ENCODE assay signal across 28 cellular contexts in genomic region chr15:92033723-92034122, GRCh38.
DNase-seq lines count a peak whose midpoint lies in the region; ATAC-seq, FAIRE-seq and TF ChIP-seq lines count a peak whose summit lies in the region.
"Had no signal": no experiment of that assay in that cellular context is flagged by ENCODE, and none has a peak within 500 bp of the region (broad histone marks: within the 10 kb centered on the region; RNA-seq: fewer than 3 reads in every experiment).

No MANE protein-coding gene starts in this region.

- H3K9me3 Mint-ChIP-seq in GM23338: peaks cover 8% of the 10 kb centered on the region
- no peaks in the 10 kb centered on the region for H3K9me3 Mint-ChIP-seq in type B pancreatic cell
- H3K9me3 Mint-ChIP-seq: activated CD4-positive, alpha-beta memory T cell treated with anti-CD3 and anti-CD28 coated beads, Interleukin-2, amount 10 ng/mL, durations not matched to agents 7 days and 5 days; natural killer cell had no signal

- no peak for TF ChIP-seq CTCF in GM23338 (conservative IDR thresholded peaks at IDR 0.05; ENCODE audit: low read depth in 2 of 2)
- TF ChIP-seq CTCF in H1 (IDR thresholded peaks at IDR 0.05; ENCODE audit: control extremely low read depth in 1 of 3, insufficient read depth in 1 of 3, low read depth in 1 of 3, low read length in 3 of 3): no peak
- TF ChIP-seq CTCF in type B pancreatic cell (conservative IDR thresholded peaks at IDR 0.05): no peak

- H4K20me1 ChIP-seq in GM23338 (replicated peaks; ENCODE audit: insufficient read depth) (no peaks in the 10 kb centered on the region), H1 (replicated peaks in 1 of 2; ENCODE audit: control insufficient read depth in 1 of 2, insufficient read depth in 2 of 2, low read length in 2 of 2) (peaks cover 0 to 2% of the 10 kb centered on the region in 2 experiments)

- peaks cover 6% of the 10 kb centered on the region for H3K36me3 Mint-ChIP-seq in GM23338 (ENCODE audit: low read depth)
- H3K36me3 Mint-ChIP-seq in type B pancreatic cell: no peaks in the 10 kb centered on the region
- H3K36me3 Mint-ChIP-seq: natural killer cell; stimulated activated memory B cell treated with anti-CD40 and anti-IgM and Interleukin-4, amounts not matched to agents 10 μg/mL and 1 μg/mL and 100 μg/mL, for 72 hours had no signal

- TF ChIP-seq POLR2A in H1 (IDR thresholded peaks at IDR 0.05; ENCODE audit: control extremely low read depth in 1 of 2, low read depth in 2 of 2, low read length in 2 of 2): no peak

- peak overlapping the region; percentile 13; the same call in 1 of the 2 replicates for H2AK5ac ChIP-seq in H1 (ENCODE audit: low read depth, low read length)

- peaks cover 16% of the 10 kb centered on the region for H3K4me1 Mint-ChIP-seq in GM23338
- H3K4me1 Mint-ChIP-seq in type B pancreatic cell (ENCODE audit: unreplicated experiment): peaks cover 16% of the 10 kb centered on the region
- H3K4me1 Mint-ChIP-seq: stimulated activated memory B cell treated with anti-CD40 and anti-IgM and Interleukin-4, amounts not matched to agents 10 μg/mL and 1 μg/mL and 100 μg/mL, for 72 hours had no signal

- no peak overlapping the region for H4K5ac ChIP-seq in H1 (ENCODE audit: insufficient read length, low read depth, low read length)

- peaks cover 11% of the 10 kb centered on the region; the same call in 1 of the 2 replicates for H3K79me2 ChIP-seq in GM23338 (replicated peaks; ENCODE audit: insufficient read depth)
- H3K79me2 ChIP-seq in H1 (ENCODE audit: control insufficient read depth in 1 of 2, insufficient read depth in 2 of 2, low read length in 2 of 2): no peaks in the 10 kb centered on the region; a peak in 1 of 4 replicates

- H3K27me3 ChIP-seq in GM23338 (ENCODE audit: insufficient read depth) (no peaks in the 10 kb centered on the region), H1 (replicated peaks in 1 of 4; ENCODE audit: control insufficient read depth in 3 of 4, extremely low read depth in 1 of 4, insufficient read depth in 3 of 4, low read length in 3 of 4) (no peaks in the 10 kb centered on the region), right cardiac atrium (ENCODE audit: control insufficient read depth, insufficient read depth) (no peaks in the 10 kb centered on the region)

- no peak overlapping the region for H2BK12ac ChIP-seq in H1 (ENCODE audit: low read depth, low read length)

- no peak overlapping the region for H2BK20ac ChIP-seq in H1 (ENCODE audit: low read length)

- H3K14ac ChIP-seq in H1 (ENCODE audit: insufficient read length): no peak overlapping the region

- WGBS in H1 (ENCODE audit: extremely low coverage in 1 of 2, insufficient coverage in 1 of 2, insufficient read length in 1 of 2, insufficient replicate concordance in 2 of 2, low coverage in 1 of 2, low lambda C conversion rate in 2 of 2, missing lambda C conversion rate in 1 of 2), 2 experiments: 89% methylated on average over 6 of the region's 8 CpGs; no CpG with 5 or more reads in 1 of the 2 experiments
- WGBS in right cardiac atrium: 47% methylated on average over 8 of the region's 8 CpGs

- no peak overlapping the region for H2BK120ac ChIP-seq in H1 (replicated peaks; ENCODE audit: low read depth, low read length)

- CTCF ChIA-PET in H1 (lab: Charles Lee; ENCODE audit: partially characterized antibody): interaction anchor here (0.5 to 1.3 kb wide), 2 partner anchors 18 to 132 kb away, joined by 3 to 4 read pairs; no protein-coding TSS in a partner anchor

- H3K4ac ChIP-seq in H1 (replicated peaks; ENCODE audit: insufficient read length, low read depth, low read length): no peak overlapping the region

- no peak overlapping the region for H4K91ac ChIP-seq in H1 (replicated peaks; ENCODE audit: insufficient read length, low read length)

- no peaks in the 10 kb centered on the region for H3K9me3 ChIP-seq in H1 (ENCODE audit: insufficient read depth in 2 of 2, low read depth in 1 of 2, low read length in 1 of 2)
- H3K9me3 ChIP-seq in right cardiac atrium (ENCODE audit: control insufficient read depth, low read length): no peaks in the 10 kb centered on the region
- H3K9me3 ChIP-seq: mucosa of descending colon had no signal

- intact Hi-C loops in right cardiac atrium (cut with DNase I): loop anchor here in 1 of 4 donors (5.0 kb wide), 1 partner anchor 34 kb away; no protein-coding TSS in a partner anchor

- peaks cover 21% of the 10 kb centered on the region for H3K4me1 ChIP-seq in GM23338 (ENCODE audit: insufficient read depth)
- H3K4me1 ChIP-seq in H1 (replicated peaks in 1 of 4; ENCODE audit: control insufficient read depth in 3 of 4, insufficient read depth in 4 of 4, low read length in 3 of 4): peaks cover 2 to 10% (median 9%) of the 10 kb centered on the region in 4 experiments; a peak in 5 of 7 replicates
- peaks cover 14% of the 10 kb centered on the region for H3K4me1 ChIP-seq in right cardiac atrium (ENCODE audit: control insufficient read depth, insufficient read depth, low read length)

- ATAC-seq in GM23338 (no peak), right cardiac atrium (peak; percentile 52 to 64)
- ATAC-seq: mucosa of descending colon, natural killer cell, PC-3 had no signal

- H3K27me3 Mint-ChIP-seq in GM23338 (ENCODE audit: insufficient read depth, low read depth, poor library complexity) (peaks cover 6% of the 10 kb centered on the region), type B pancreatic cell (peaks cover 3% of the 10 kb centered on the region)
- H3K27me3 Mint-ChIP-seq: activated CD4-positive, alpha-beta memory T cell treated with anti-CD3 and anti-CD28 coated beads, Interleukin-2, amount 10 ng/mL, durations not matched to agents 7 days and 5 days; activated naive CD4-positive, alpha-beta T cell treated with anti-CD3 and anti-CD28 coated beads, Interleukin-2, amount 10 ng/mL, durations not matched to agents 7 days and 5 days had no signal

- DNase-seq in GM23338 (ENCODE audit: low spot score) (no peak), H1 (ENCODE audit: low read depth in 1 of 2, low spot score in 2 of 2) (no peak), right cardiac atrium (peak in 1 of 3 donors; percentile 65), type B pancreatic cell (ENCODE audit: extremely low spot score, unreplicated experiment) (no peak), DMS 273 (lab: John Stamatoyannopoulos, UW; ENCODE audit: unreplicated experiment) (no peak), MV-4-11 (lab: John Stamatoyannopoulos, UW) (no peak), COLO668 (lab: John Stamatoyannopoulos, UW; ENCODE audit: unreplicated experiment) (no peak)
- DNase-seq: ACHN; activated CD4-positive, alpha-beta memory T cell treated with anti-CD3 and anti-CD28 coated beads, Interleukin-2, amount 10 ng/mL, durations not matched to agents 7 days and 5 days; activated CD4-positive, alpha-beta T cell treated with anti-CD3 and anti-CD28 coated beads for 1 hour; activated CD8-positive, alpha-beta memory T cell treated with anti-CD3 and anti-CD28 coated beads, Interleukin-2, amount 50 U/mL, for 48 hours; activated naive CD4-positive, alpha-beta T cell treated with anti-CD3 and anti-CD28 coated beads, Interleukin-2, amount 10 ng/mL, durations not matched to agents 7 days and 5 days; DMS153; HCEC 1CT; KG1; mucosa of descending colon; natural killer cell; NCI-H1417; NCI-H2081; NCI-H2227 treated with DMSO at 0.1 percent for 48 hours; NCI-H526; PC-3; substantia nigra had no signal

- H3K27ac Mint-ChIP-seq in GM23338 (peak overlapping the region; percentile 0; the same call in 1 of the 2 replicates), type B pancreatic cell (peak overlapping the region; percentile 5)
- H3K27ac Mint-ChIP-seq: activated CD4-positive, alpha-beta memory T cell treated with anti-CD3 and anti-CD28 coated beads, Interleukin-2, amount 10 ng/mL, durations not matched to agents 7 days and 5 days; activated naive CD4-positive, alpha-beta T cell treated with anti-CD3 and anti-CD28 coated beads, Interleukin-2, amount 10 ng/mL, durations not matched to agents 7 days and 5 days; stimulated activated memory B cell treated with anti-CD40 and anti-IgM and Interleukin-4, amounts not matched to agents 10 μg/mL and 1 μg/mL and 100 μg/mL, for 72 hours had no signal

- H3K36me3 ChIP-seq in GM23338 (ENCODE audit: insufficient read depth) (no peaks in the 10 kb centered on the region), H1 (ENCODE audit: control insufficient read depth in 2 of 4, insufficient read depth in 4 of 4, low read length in 3 of 4) (no peaks in the 10 kb centered on the region)

- H3K9me2 ChIP-seq in GM23338 (ENCODE audit: insufficient read depth): peaks cover 4% of the 10 kb centered on the region

- H2AFZ ChIP-seq in GM23338 (no peak overlapping the region), H1 (ENCODE audit: low read length) (no peak overlapping the region)

- H3K27ac ChIP-seq in GM23338 (ENCODE audit: low read depth) (no peak overlapping the region), H1 (ENCODE audit: low read depth, low read length) (no peak overlapping the region), right cardiac atrium (ENCODE audit: low read length) (no peak overlapping the region)
- H3K27ac ChIP-seq: HL-60 had no signal

- H2BK5ac ChIP-seq in H1 (ENCODE audit: low read depth, low read length): no peak overlapping the region

- no peak overlapping the region for H3K9ac ChIP-seq in H1 (replicated peaks in 1 of 4; ENCODE audit: extremely low read depth in 1 of 4, low read depth in 3 of 4, low read length in 3 of 4)

- no peak overlapping the region; the same call in 1 of the 2 replicates for H3K18ac ChIP-seq in H1 (ENCODE audit: extremely low read depth, low read length)

- H2BK15ac ChIP-seq in H1 (ENCODE audit: low read length): 0 out of 2 replicates have a peak overlapping the region, but pooled peaks have one; percentile 29

- no peak overlapping the region; the same call in 1 of the 2 replicates for H4K8ac ChIP-seq in H1 (ENCODE audit: extremely low read depth, insufficient read depth, low read length)

- no peak overlapping the region for H3K23ac ChIP-seq in H1 (ENCODE audit: insufficient read length)

- POLR2A ChIA-PET in H1 (lab: Charles Lee; ENCODE audit: partially characterized antibody): no interaction called here

- peaks cover 2% of the 10 kb centered on the region; the same call in 1 of the 2 replicates for H3K23me2 ChIP-seq in H1 (ENCODE audit: low read depth, low read length)

- H3K56ac ChIP-seq in H1 (replicated peaks; ENCODE audit: insufficient read length, low read depth, low read length): no peak overlapping the region

- no peak overlapping the region for H3K4me3 Mint-ChIP-seq in GM23338
- no peak overlapping the region for H3K4me3 Mint-ChIP-seq in type B pancreatic cell
- H3K4me3 Mint-ChIP-seq: activated CD4-positive, alpha-beta memory T cell treated with anti-CD3 and anti-CD28 coated beads, Interleukin-2, amount 10 ng/mL, durations not matched to agents 7 days and 5 days; activated naive CD4-positive, alpha-beta T cell treated with anti-CD3 and anti-CD28 coated beads, Interleukin-2, amount 10 ng/mL, durations not matched to agents 7 days and 5 days; natural killer cell; stimulated activated memory B cell treated with anti-CD40 and anti-IgM and Interleukin-4, amounts not matched to agents 10 μg/mL and 1 μg/mL and 100 μg/mL, for 72 hours had no signal

- H3K79me1 ChIP-seq in H1 (ENCODE audit: low read depth, low read length): peaks cover 2% of the 10 kb centered on the region; the same call in 1 of the 2 replicates

- TF ChIP-seq EP300 in H1 (IDR thresholded peaks at IDR 0.05; ENCODE audit: borderline replicate concordance in 1 of 2, low read depth in 2 of 2, low read length in 2 of 2): no peak

- no peak overlapping the region for H3K4me2 ChIP-seq in GM23338
- no peak overlapping the region for H3K4me2 ChIP-seq in H1 (ENCODE audit: insufficient read depth in 1 of 2, low read depth in 2 of 2, low read length in 2 of 2)

- FAIRE-seq in H1 (lab: Jason Lieb, UNC): no peak
- FAIRE-seq: GM12891, keratinocyte had no signal

- TF ChIP-seq RAD21 in H1 (IDR thresholded peaks at IDR 0.05 in 1 of 2, conservative IDR thresholded peaks at IDR 0.05 in 1 of 2; ENCODE audit: low read depth in 2 of 2, low read length in 2 of 2): no peak

- no peaks in the 10 kb centered on the region for H3F3A ChIP-seq in GM23338 (replicated peaks; ENCODE audit: low read depth)

- H3K4me3 ChIP-seq in GM23338 (no peak overlapping the region), H1 (ENCODE audit: extremely low read depth in 1 of 4, insufficient read depth in 2 of 4, low read depth in 3 of 4, low read length in 4 of 4) (no peak overlapping the region), right cardiac atrium (ENCODE audit: low read length) (no peak overlapping the region)
- H3K4me3 ChIP-seq: mucosa of descending colon, skin epidermis had no signal
